In genomic region chr14:75986439-75986765, GRCh38 we compare ENCODE assay signal across 1 cellular context.
TF ChIP-seq lines count a peak whose summit lies in the region.

No MANE protein-coding gene starts in this region.

TF ChIP-seq in HCT116, 20 proteins besides CTCF, POLR2A, EP300 and RAD21 (continued from another document):
- TF ChIP-seq TCF7L2 (IDR thresholded peaks at IDR 0.05; ENCODE audit: borderline replicate concordance, extremely low read depth, insufficient read depth, insufficient read length) = no peak
- no peak for TF ChIP-seq EZH2 (IDR thresholded peaks at IDR 0.05)
- no peak for TF ChIP-seq SRF (IDR thresholded peaks at IDR 0.05; ENCODE audit: low read depth)
